In the genomic region with DNA sequence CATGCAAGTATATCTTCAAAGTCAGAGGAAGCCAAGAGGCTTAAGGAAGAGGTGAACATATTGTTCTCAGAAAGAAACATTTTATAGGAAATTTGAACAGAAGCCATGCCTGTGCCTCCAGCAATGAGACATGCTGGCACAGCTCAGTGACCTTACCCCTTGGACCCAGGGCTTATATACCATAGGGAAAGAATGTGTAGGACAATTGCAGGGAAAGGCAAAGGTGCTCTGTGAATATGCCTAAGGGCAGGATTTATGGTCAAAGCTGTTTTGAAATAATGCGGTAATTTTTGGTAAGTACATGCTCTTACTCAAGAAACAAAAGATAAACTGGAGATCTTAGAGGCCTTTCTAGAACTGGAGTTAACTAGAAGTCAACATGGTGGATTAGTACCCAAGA, we compare ENCODE assay signal across 15 cellular contexts.
A peak's percentile ranks its signal among the peaks of the same experiment; 100 is the strongest.
DNase-seq lines count a peak whose midpoint lies in the region; TF ChIP-seq lines count a peak whose summit lies in the region.
"Had no signal": no experiment of that assay in that cellular context is flagged by ENCODE, and none has a peak within 500 bp of the region (broad histone marks: within the 10 kb centered on the region; RNA-seq: fewer than 3 reads in every experiment).

No MANE protein-coding gene starts in this region.

- no peak overlapping the region for H2AK5ac ChIP-seq in mesendoderm (ENCODE audit: low read length)

- no peak overlapping the region for H2BK120ac ChIP-seq in mesendoderm (ENCODE audit: low read depth, low read length)

- no peak overlapping the region for H2BK15ac ChIP-seq in mesendoderm (replicated peaks; ENCODE audit: low read depth)

- no peaks in the 10 kb centered on the region for H3K27me3 ChIP-seq in mesendoderm (ENCODE audit: insufficient read depth, low read length, poor library complexity)

- H3K23ac ChIP-seq in mesendoderm (ENCODE audit: low read length) = no peak overlapping the region

- no peak overlapping the region for H3K4ac ChIP-seq in mesendoderm (ENCODE audit: low read depth, low read length)

- no peak overlapping the region for H3K4me3 ChIP-seq in epithelial cell of esophagus (ENCODE audit: low read length)
- no peak overlapping the region for H3K4me3 ChIP-seq in lower leg skin (ENCODE audit: low read depth, poor library complexity, severe bottlenecking)
- H3K4me3 ChIP-seq in mesendoderm (ENCODE audit: low read length) = no peak overlapping the region
- H3K4me3 ChIP-seq: A549 had no signal

- WGBS in lower leg skin, 2 donors = 71 to 73% methylated on average over 1 of the region's 1 CpG
- WGBS in mesendoderm (ENCODE audit: extremely low coverage, insufficient coverage, low lambda C conversion rate) = no CpG with 5 or more reads among the region's 1 CpG

- intact Hi-C loops in lower leg skin (cut with DNase I; ENCODE audit: low total_unique reads) = no loop called here

- H2BK5ac ChIP-seq in mesendoderm (ENCODE audit: low read length) = no peak overlapping the region

- POLR2A ChIA-PET in RWPE1 (lab: Yijun Ruan, JAX; ENCODE audit: low non-redundant PET) = no interaction called here

- CTCF ChIA-PET in RWPE1 (lab: Yijun Ruan, JAX) = interaction anchor here (0.6 to 0.8 kb wide), 3 partner anchors 9 to 32 kb away, joined by 3 to 8 read pairs (median 8); no protein-coding TSS in a partner anchor

- no peak overlapping the region for H3K9ac ChIP-seq in mesendoderm (ENCODE audit: low read length)

- peak; percentile 8 for DNase-seq in NCI-H446 treated with DMSO at 0.1 percent for 48 hours (lab: John Stamatoyannopoulos, UW)
- DNase-seq in NCI-H446 (lab: John Stamatoyannopoulos, UW) = no peak
- peak; percentile 0 for DNase-seq in RWPE1 (ENCODE audit: low spot score)
- peak; percentile 45 for DNase-seq in epithelial cell of esophagus (ENCODE audit: low read depth)
- no peak for DNase-seq in H4 (ENCODE audit: low spot score)
- DNase-seq in lower leg skin (ENCODE audit: low spot score in 2 of 2) = no peak
- no peak for DNase-seq in mesendoderm
- DNase-seq: AML-193; Caco-2; CD4-positive, alpha-beta T cell; HFFc6; IMR-90 had no signal

- TF ChIP-seq CTCF in RWPE1 (conservative IDR thresholded peaks at IDR 0.05; ENCODE audit: low read depth) (no peak), epithelial cell of esophagus (IDR thresholded peaks at IDR 0.05; ENCODE audit: insufficient read depth, low read depth, low read length, missing control alignments) (no peak), lower leg skin (IDR thresholded peaks at IDR 0.05) (no peak)

- H4K8ac ChIP-seq in mesendoderm (ENCODE audit: low read depth, low read length) = no peak overlapping the region

- no peaks in the 10 kb centered on the region for H3K36me3 ChIP-seq in mesendoderm (ENCODE audit: control insufficient read depth, insufficient read depth, low read length)

- no peak overlapping the region for H4K5ac ChIP-seq in mesendoderm (ENCODE audit: low read length)

- H3K27ac ChIP-seq in RWPE1 = no peak overlapping the region
- H3K27ac ChIP-seq in mesendoderm (ENCODE audit: low read depth, low read length) = no peak overlapping the region
- H3K27ac ChIP-seq: 22Rv1, A549, C4-2B had no signal

- no peaks in the 10 kb centered on the region for H3K4me1 ChIP-seq in mesendoderm (ENCODE audit: control insufficient read depth, low read depth, low read length)
- H3K4me1 ChIP-seq: A549, Caco-2 had no signal

- H3K79me1 ChIP-seq in mesendoderm (ENCODE audit: low read length) = no peaks in the 10 kb centered on the region

- H3K56ac ChIP-seq in mesendoderm (ENCODE audit: low read length) = no peak overlapping the region

- no peak overlapping the region for H3K18ac ChIP-seq in mesendoderm (ENCODE audit: low read length)

- no peak for TF ChIP-seq POLR2A in lower leg skin (IDR thresholded peaks at IDR 0.05)

- H3K79me2 ChIP-seq in mesendoderm (ENCODE audit: control insufficient read depth, insufficient read depth, low read length) = no peaks in the 10 kb centered on the region

- H3K4me2 ChIP-seq in mesendoderm (ENCODE audit: low read length) = no peak overlapping the region
- H3K4me2 ChIP-seq: A549 had no signal

Comparison
In these comparisons a context has a peak if more than half of its experiments do, and no peak if none do; other contexts are left out.
1. DNase-seq: peak in NCI-H446 treated with DMSO at 0.1 percent for 48 hours (single experiment), RWPE1 (single experiment) and epithelial cell of esophagus (single experiment); none in NCI-H446 (0 of 2), H4 (single experiment), lower leg skin (0 of 2) and mesendoderm (single experiment).